Comparison of ENCODE assay signal across 16 cellular contexts in the genomic region with DNA sequence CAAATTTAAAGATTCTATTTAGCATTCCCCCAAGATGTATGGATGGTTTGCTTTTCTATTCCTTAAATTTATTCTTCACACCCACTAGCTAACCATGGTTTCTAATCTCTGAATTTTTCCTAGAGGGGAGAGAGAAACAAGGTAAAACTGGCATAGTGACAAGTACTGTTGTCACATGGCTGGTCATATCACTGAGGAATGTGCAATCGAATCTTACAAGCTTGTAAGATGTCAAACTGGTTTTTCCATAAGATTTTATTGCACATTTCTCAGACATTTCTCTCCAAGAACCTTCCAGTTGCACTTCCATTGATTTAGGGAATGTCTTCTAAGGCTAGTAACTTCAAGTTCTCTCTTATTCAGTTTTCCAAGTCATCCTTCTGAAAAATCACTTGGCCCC.
DNase-seq lines count a peak whose midpoint lies in the region; ATAC-seq and TF ChIP-seq lines count a peak whose summit lies in the region.
"Had no signal": no experiment of that assay in that cellular context is flagged by ENCODE, and none has a peak within 500 bp of the region (broad histone marks: within the 10 kb centered on the region; RNA-seq: fewer than 3 reads in every experiment).

No MANE protein-coding gene starts in this region.

- CTCF ChIA-PET in Caco-2 (lab: Charles Lee) = interaction anchor here (1.5 kb wide), 1 partner anchor 45 kb away, joined by 5 read pairs; no protein-coding TSS in a partner anchor

- peaks cover 43% of the 10 kb centered on the region for H3K4me1 ChIP-seq in Caco-2
- H3K4me1 ChIP-seq in colonic mucosa = no peaks in the 10 kb centered on the region
- no peaks in the 10 kb centered on the region for H3K4me1 ChIP-seq in lung (ENCODE audit: control insufficient read depth in 2 of 2, insufficient read depth in 2 of 2, low read length in 2 of 2)
- no peaks in the 10 kb centered on the region; the same call in 1 of the 2 replicates for H3K4me1 ChIP-seq in H9 (ENCODE audit: insufficient read depth, low read length)
- H3K4me1 ChIP-seq: A549 had no signal

- no peak overlapping the region for H3K14ac ChIP-seq in H9 (ENCODE audit: insufficient read depth, low read length)

- no peak overlapping the region for H3K27ac Mint-ChIP-seq in Caco-2 (ENCODE audit: unreplicated experiment)
- no peak overlapping the region for H3K27ac Mint-ChIP-seq in H9
- H3K27ac Mint-ChIP-seq: CD4-positive, CD25-positive, alpha-beta regulatory T cell had no signal

- peaks cover 29% of the 10 kb centered on the region for H3K4me1 Mint-ChIP-seq in Caco-2 (ENCODE audit: low read depth, unreplicated experiment)
- peaks cover 16 to 18% of the 10 kb centered on the region in 2 experiments for H3K4me1 Mint-ChIP-seq in H9
- H3K4me1 Mint-ChIP-seq: CD4-positive, CD25-positive, alpha-beta regulatory T cell had no signal

- no peak overlapping the region for H2AFZ ChIP-seq in H9 (ENCODE audit: low read length)

- no peak overlapping the region for H2AK5ac ChIP-seq in H9 (ENCODE audit: insufficient read length, low read length)

- H3K56ac ChIP-seq in H9 (ENCODE audit: insufficient read length, low read depth, low read length) = no peak overlapping the region

- DNase-seq in Caco-2 = peak; percentile 52 to 76
- peak; percentile 31 for DNase-seq in colonic mucosa
- DNase-seq in lung (ENCODE audit: low spot score) = no peak
- no peak for DNase-seq in stimulated activated CD4-positive, alpha-beta T cell treated with anti-CD3 and anti-CD28 coated beads, Interleukin-1b, Interleukin-23, amount 100 ng/mL, for 48 hours
- no peak for DNase-seq in NCI-H748 treated with DMSO at 0.1 percent for 48 hours (lab: John Stamatoyannopoulos, UW)
- no peak for DNase-seq in H9
- no peak for DNase-seq in activated CD4-positive, alpha-beta T cell treated with anti-CD3 and anti-CD28 coated beads for 1 hour
- DNase-seq: AML-193; CD4-positive, CD25-positive, alpha-beta regulatory T cell; HCEC 1CT; NCI-H1092; NCI-H69 had no signal

- H3K27ac ChIP-seq in colonic mucosa = no peak overlapping the region
- no peak overlapping the region for H3K27ac ChIP-seq in lung (ENCODE audit: low read depth in 1 of 2, low read length in 1 of 2)
- no peak overlapping the region for H3K27ac ChIP-seq in H9 (ENCODE audit: insufficient read length, low read depth, low read length)
- H3K27ac ChIP-seq: A549 had no signal

- peak; percentile 41 for ATAC-seq in lung (ENCODE audit: insufficient read depth, low FRiP score)
- ATAC-seq: A549, Right ventricle myocardium inferior, SK-N-SH treated with all-trans-retinoic acid at 6 μM for 48 hours had no signal

- POLR2A ChIA-PET in Caco-2 (lab: Charles Lee) = interaction anchor here (0.6 kb wide), 1 partner anchor 15 kb away, joined by 3 read pairs; no protein-coding TSS in a partner anchor

- 53 to 58% methylated on average over 1 of the region's 1 CpG for WGBS in lung, 2 donors
- WGBS in H9 (ENCODE audit: extremely low coverage, insufficient read length, low lambda C conversion rate) = no CpG with 5 or more reads among the region's 1 CpG

- H3K27me3 Mint-ChIP-seq in Caco-2 (ENCODE audit: insufficient read depth, unreplicated experiment) (no peaks in the 10 kb centered on the region), H9 (ENCODE audit: low read depth) (no peaks in the 10 kb centered on the region)
- H3K27me3 Mint-ChIP-seq: CD4-positive, CD25-positive, alpha-beta regulatory T cell had no signal

- no peak overlapping the region for H2BK20ac ChIP-seq in H9 (ENCODE audit: low read depth, low read length, poor library complexity, severe bottlenecking)

- TF ChIP-seq EP300 in Ishikawa (IDR thresholded peaks at IDR 0.05; ENCODE audit: borderline replicate concordance) = peak; percentile 67; the same call in 1 of the 2 replicates

- no peak overlapping the region for H2BK15ac ChIP-seq in H9 (ENCODE audit: low read depth, low read length)

- H3K79me2 ChIP-seq in H9 (ENCODE audit: insufficient read depth, low read length) = no peaks in the 10 kb centered on the region

- TF ChIP-seq CTCF in Caco-2 (IDR thresholded peaks at IDR 0.05; ENCODE audit: insufficient read depth in 1 of 2, low read depth in 1 of 2, low read length in 1 of 2, severe bottlenecking in 1 of 2, unreplicated experiment in 1 of 2) (no peak), colonic mucosa (IDR thresholded peaks at IDR 0.05) (no peak), lung (IDR thresholded peaks at IDR 0.05; ENCODE audit: control extremely low read depth, extremely low read depth) (no peak), H9 (conservative IDR thresholded peaks at IDR 0.05) (no peak)

- H3K27me3 ChIP-seq in Caco-2 (replicated peaks; ENCODE audit: control insufficient read depth, insufficient read depth, low read length) (no peaks in the 10 kb centered on the region), colonic mucosa (no peaks in the 10 kb centered on the region), lung (ENCODE audit: control insufficient read depth, insufficient read depth) (no peaks in the 10 kb centered on the region), H9 (ENCODE audit: insufficient read depth, low read length) (no peaks in the 10 kb centered on the region)

- H3K9ac ChIP-seq in colonic mucosa (ENCODE audit: low read depth in 2 of 2, low read length in 2 of 2) = no peak overlapping the region
- no peak overlapping the region for H3K9ac ChIP-seq in H9 (ENCODE audit: extremely low read depth, insufficient read length, low read length)

- no peaks in the 10 kb centered on the region for H4K20me1 ChIP-seq in H9 (ENCODE audit: control insufficient read depth, insufficient read depth, insufficient read length)

- no peak overlapping the region for H4K91ac ChIP-seq in H9 (ENCODE audit: insufficient read length, low read depth, low read length)

- H3K36me3 Mint-ChIP-seq in Caco-2 (ENCODE audit: insufficient read depth, unreplicated experiment) (peaks cover 10% of the 10 kb centered on the region), H9 (ENCODE audit: insufficient read depth in 1 of 3, low read depth in 3 of 3) (no peaks in the 10 kb centered on the region)
- H3K36me3 Mint-ChIP-seq: CD4-positive, CD25-positive, alpha-beta regulatory T cell had no signal

- no peak overlapping the region for H2BK5ac ChIP-seq in H9 (ENCODE audit: insufficient read length, low read length)

- H3K23me2 ChIP-seq in H9 (ENCODE audit: insufficient read length, low read depth, low read length, poor library complexity, severe bottlenecking) = no peaks in the 10 kb centered on the region

- intact Hi-C loops in Caco-2 (cut with micrococcal nuclease; ENCODE audit: unreplicated experiment) (loop anchor here (1.0 to 5.0 kb wide), 5 partner anchors 33 to 230 kb away; no protein-coding TSS in a partner anchor), colonic mucosa (cut with DNase I) (no loop called here)

- H3K4me3 ChIP-seq in Caco-2 (ENCODE audit: low read depth, low read length) (no peak overlapping the region), colonic mucosa (no peak overlapping the region), lung (no peak overlapping the region)
- H3K4me3 ChIP-seq: A549 had no signal

- H2BK120ac ChIP-seq in H9 (ENCODE audit: low read depth, low read length, poor library complexity, severe bottlenecking) = no peak overlapping the region

- H3K9me3 Mint-ChIP-seq in Caco-2 (ENCODE audit: unreplicated experiment) = peaks cover 8% of the 10 kb centered on the region
- H3K9me3 Mint-ChIP-seq in H9 = no peaks in the 10 kb centered on the region; a peak in 1 of 5 replicates

- H3K4me2 ChIP-seq in H9 (ENCODE audit: insufficient read depth, insufficient read length, low read length) = no peak overlapping the region
- H3K4me2 ChIP-seq: A549 had no signal

- no peaks in the 10 kb centered on the region for H3K79me1 ChIP-seq in H9 (ENCODE audit: insufficient read depth, low read depth, low read length, poor library complexity, severe bottlenecking)

- H3K23ac ChIP-seq in H9 (ENCODE audit: insufficient read length, low read depth, low read length) = no peak overlapping the region

- H3K4me3 Mint-ChIP-seq in Caco-2 (ENCODE audit: unreplicated experiment) (peak overlapping the region; percentile 6), H9 (no peak overlapping the region)
- H3K4me3 Mint-ChIP-seq: CD4-positive, CD25-positive, alpha-beta regulatory T cell had no signal

- BruUV-seq in Caco-2 (replicated peaks; lab: Mats Ljungman, UMichigan) = no TSS peak

- H2BK12ac ChIP-seq in H9 (ENCODE audit: insufficient read length, low read depth, low read length) = no peak overlapping the region

- no peak overlapping the region for H3K18ac ChIP-seq in H9 (ENCODE audit: insufficient read length, low read depth, low read length)

- H4K5ac ChIP-seq in H9 (ENCODE audit: insufficient read length, low read depth, low read length) = no peak overlapping the region

- no peak overlapping the region for H3K4ac ChIP-seq in H9 (ENCODE audit: low read depth, low read length)

- H3T11ph ChIP-seq in H9 (ENCODE audit: low read length) = no peak overlapping the region

- no peak for TF ChIP-seq RAD21 in Ishikawa (IDR thresholded peaks at IDR 0.05; ENCODE audit: low read depth)

- H3K36me3 ChIP-seq in Caco-2 (ENCODE audit: control insufficient read depth, insufficient read depth, low read length) (no peaks in the 10 kb centered on the region), colonic mucosa (no peaks in the 10 kb centered on the region), lung (ENCODE audit: control insufficient read depth in 2 of 2, insufficient read depth in 2 of 2, low read length in 2 of 2) (no peaks in the 10 kb centered on the region)

- no peak overlapping the region for H4K8ac ChIP-seq in H9 (replicated peaks; ENCODE audit: insufficient read length, low read depth, low read length)

- H3K9me3 ChIP-seq in Caco-2 = no peaks in the 10 kb centered on the region
- no peaks in the 10 kb centered on the region for H3K9me3 ChIP-seq in colonic mucosa
- no peaks in the 10 kb centered on the region for H3K9me3 ChIP-seq in lung (ENCODE audit: control insufficient read depth in 2 of 2, insufficient read depth in 1 of 2, low read length in 1 of 2)
- no peaks in the 10 kb centered on the region for H3K9me3 ChIP-seq in H9 (ENCODE audit: control insufficient read depth, low read depth, low read length)
- H3K9me3 ChIP-seq: A549 had no signal

TF ChIP-seq in Ishikawa, 13 proteins besides CTCF, POLR2A, EP300 and RAD21 (continues in another document):
- TF ChIP-seq CEBPB (IDR thresholded peaks at IDR 0.05) = peak; percentile 19; the same call in 1 of the 2 replicates
- no peak for TF ChIP-seq ZBTB7A (IDR thresholded peaks at IDR 0.05; ENCODE audit: low read depth)
- TF ChIP-seq TCF12 (IDR thresholded peaks at IDR 0.05; ENCODE audit: low read depth) = peak; percentile 50
- no peak for TF ChIP-seq YY1 (IDR thresholded peaks at IDR 0.05; ENCODE audit: low read depth)
- no peak for TF ChIP-seq CREB1 (IDR thresholded peaks at IDR 0.05; ENCODE audit: low read depth)
- TF ChIP-seq, protein P1, sequence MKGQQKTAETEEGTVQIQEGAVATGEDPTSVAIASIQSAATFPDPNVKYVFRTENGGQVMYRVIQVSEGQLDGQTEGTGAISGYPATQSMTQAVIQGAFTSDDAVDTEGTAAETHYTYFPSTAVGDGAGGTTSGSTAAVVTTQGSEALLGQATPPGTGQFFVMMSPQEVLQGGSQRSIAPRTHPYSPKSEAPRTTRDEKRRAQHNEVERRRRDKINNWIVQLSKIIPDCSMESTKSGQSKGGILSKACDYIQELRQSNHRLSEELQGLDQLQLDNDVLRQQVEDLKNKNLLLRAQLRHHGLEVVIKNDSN (IDR thresholded peaks at IDR 0.05) = peak; percentile 76
- TF ChIP-seq FOXM1 (IDR thresholded peaks at IDR 0.05; ENCODE audit: borderline replicate concordance, low read depth) = no peak

Comparison
In these comparisons a context has a peak if more than half of its experiments do, and no peak if none do; other contexts are left out.
1. DNase-seq: peak in Caco-2 (2 of 2) and colonic mucosa (single experiment); none in lung (single experiment), stimulated activated CD4-positive, alpha-beta T cell treated with anti-CD3 and anti-CD28 coated beads, Interleukin-1b, Interleukin-23, amount 100 ng/mL, for 48 hours (single experiment), NCI-H748 treated with DMSO at 0.1 percent for 48 hours (single experiment), H9 (single experiment) and activated CD4-positive, alpha-beta T cell treated with anti-CD3 and anti-CD28 coated beads for 1 hour (single experiment).